In genomic region chr20:33162313-33162712, GRCh38 we compare ENCODE assay signal across 35 cellular contexts. TPM values are rescaled to one million over a fixed set of nuclear protein-coding genes. Genes with fewer than 3 reads are reported as not detected.
"Had no signal": no experiment of that assay in that cellular context is flagged by ENCODE, and none has a peak within 500 bp of the region (broad histone marks: within the 10 kb centered on the region; RNA-seq: fewer than 3 reads in every experiment).

No MANE protein-coding gene starts in this region.

- H3K4me3 ChIP-seq: lower lobe of right lung, pancreas, psoas muscle, right lobe of liver, smooth muscle cell, thyroid gland, transverse colon, upper lobe of right lung had no signal

- H3K27ac Mint-ChIP-seq: immature natural killer cell; naive thymus-derived CD8-positive, alpha-beta T cell; nephron; stimulated activated memory B cell treated with anti-CD40 and anti-IgM and Interleukin-4, amounts not matched to agents 10 μg/mL and 1 μg/mL and 100 μg/mL, for 72 hours; stimulated activated naive CD8-positive, alpha-beta T cell treated with anti-CD3 and anti-CD28 coated beads, Interleukin-15, amount 100 ng/mL, for 72 hours had no signal

- FAIRE-seq: keratinocyte, pancreas, urothelium cell line had no signal

- DNase-seq: hypothalamus; immature natural killer cell; kidney glomerular epithelial cell; left cardiac atrium; lower lobe of right lung; mammary epithelial cell; mesenchymal stem cell; naive thymus-derived CD8-positive, alpha-beta T cell; nucleus accumbens; pancreas; posterior cingulate gyrus; psoas muscle; right lobe of liver; stimulated activated CD4-positive, alpha-beta T cell treated with anti-CD3 and anti-CD28 coated beads, Interleukin-1b, Interleukin-23, amount 100 ng/mL, for 48 hours; stimulated activated CD4-positive, alpha-beta T cell treated with anti-CD3 and anti-CD28 coated beads, Interleukin-2, amount 100 ng/mL, for 48 hours; stimulated activated CD4-positive, alpha-beta T cell treated with anti-CD3 and anti-CD28 coated beads, Interleukin-4, amount 100 ng/mL, for 4 hours; stimulated activated CD8-positive, alpha-beta memory T cell treated with anti-CD3 and anti-CD28 coated beads, Interleukin-4, amount 100 ng/mL, for 48 hours; stimulated activated naive CD4-positive, alpha-beta T cell treated with Interleukin-2 at 50 U/mL for 16 hours; stimulated activated naive CD8-positive, alpha-beta T cell treated with anti-CD3 and anti-CD28 coated beads, Interleukin-15, amount 100 ng/mL, for 72 hours; substantia nigra; thyroid gland; transverse colon; upper lobe of right lung had no signal

- H3K36me3 ChIP-seq: lower lobe of right lung, pancreas, right lobe of liver, thyroid gland, transverse colon, upper lobe of right lung had no signal

- H3K4me2 ChIP-seq: smooth muscle cell had no signal

- H3K9me3 ChIP-seq: lower lobe of right lung, pancreas, psoas muscle, right lobe of liver, thyroid gland, transverse colon, upper lobe of right lung had no signal

- H3K4me1 ChIP-seq: lower lobe of right lung, pancreas, psoas muscle, right lobe of liver, thyroid gland, transverse colon, upper lobe of right lung had no signal

- ATAC-seq: left cardiac atrium; left lobe of liver; lower lobe of right lung; naive thymus-derived CD8-positive, alpha-beta T cell; pancreas; psoas muscle; right lobe of liver; stimulated activated naive CD8-positive, alpha-beta T cell treated with anti-CD3 and anti-CD28 coated beads, Interleukin-15, amount 100 ng/mL, for 72 hours; upper lobe of right lung had no signal

- H3K27ac ChIP-seq: lower lobe of right lung, pancreas, psoas muscle, right lobe of liver, thyroid gland, transverse colon, upper lobe of right lung had no signal

- H3K36me3 Mint-ChIP-seq: immature natural killer cell; naive thymus-derived CD8-positive, alpha-beta T cell; stimulated activated memory B cell treated with anti-CD40 and anti-IgM and Interleukin-4, amounts not matched to agents 10 μg/mL and 1 μg/mL and 100 μg/mL, for 72 hours had no signal

- H3K27me3 ChIP-seq: pancreas, right lobe of liver, thyroid gland, transverse colon, upper lobe of right lung had no signal

- H3K4me1 Mint-ChIP-seq: immature natural killer cell; naive thymus-derived CD8-positive, alpha-beta T cell; nephron; neural crest cell; stimulated activated naive CD8-positive, alpha-beta T cell treated with anti-CD3 and anti-CD28 coated beads, Interleukin-15, amount 100 ng/mL, for 72 hours had no signal

- H3K27me3 Mint-ChIP-seq: stimulated activated naive CD8-positive, alpha-beta T cell treated with anti-CD3 and anti-CD28 coated beads, Interleukin-15, amount 100 ng/mL, for 72 hours had no signal

- H3K4me3 Mint-ChIP-seq: immature natural killer cell; naive thymus-derived CD8-positive, alpha-beta T cell; nephron; neural crest cell; stimulated activated memory B cell treated with anti-CD40 and anti-IgM and Interleukin-4, amounts not matched to agents 10 μg/mL and 1 μg/mL and 100 μg/mL, for 72 hours; stimulated activated naive CD8-positive, alpha-beta T cell treated with anti-CD3 and anti-CD28 coated beads, Interleukin-15, amount 100 ng/mL, for 72 hours had no signal

- H3K9me3 Mint-ChIP-seq: immature natural killer cell; naive thymus-derived CD8-positive, alpha-beta T cell; nephron; neural crest cell; stimulated activated memory B cell treated with anti-CD40 and anti-IgM and Interleukin-4, amounts not matched to agents 10 μg/mL and 1 μg/mL and 100 μg/mL, for 72 hours; stimulated activated naive CD8-positive, alpha-beta T cell treated with anti-CD3 and anti-CD28 coated beads, Interleukin-15, amount 100 ng/mL, for 72 hours had no signal

RNA-seq across cellular contexts. Expression of gene BPIFA2, which starts 5.6 kb away (rescaled TPM):
- total RNA-seq: left cardiac atrium; left lobe of liver; liver; lower lobe of right lung; mammary epithelial cell; mucosa of gallbladder; naive thymus-derived CD8-positive, alpha-beta T cell; neural crest cell; osteoblast; pancreas; psoas muscle; right lobe of liver; skeletal muscle tissue; smooth muscle cell; temporal lobe; thyroid gland; transverse colon; upper lobe of right lung had no signal
- polyA plus RNA-seq: immature natural killer cell; keratinocyte; liver; mammary epithelial cell; naive thymus-derived CD8-positive, alpha-beta T cell; pancreas; psoas muscle; smooth muscle cell had no signal

RNA-seq across cellular contexts. Expression of gene BPIFA3, which starts 54.8 kb away (rescaled TPM):
- total RNA-seq: left cardiac atrium; left lobe of liver; liver; lower lobe of right lung; mammary epithelial cell; mucosa of gallbladder; naive thymus-derived CD8-positive, alpha-beta T cell; neural crest cell; osteoblast; pancreas; psoas muscle; right lobe of liver; skeletal muscle tissue; smooth muscle cell; temporal lobe; thyroid gland; transverse colon; upper lobe of right lung had no signal
- polyA plus RNA-seq: immature natural killer cell; keratinocyte; liver; mammary epithelial cell; naive thymus-derived CD8-positive, alpha-beta T cell; pancreas; psoas muscle; smooth muscle cell had no signal
